In the genomic region with DNA sequence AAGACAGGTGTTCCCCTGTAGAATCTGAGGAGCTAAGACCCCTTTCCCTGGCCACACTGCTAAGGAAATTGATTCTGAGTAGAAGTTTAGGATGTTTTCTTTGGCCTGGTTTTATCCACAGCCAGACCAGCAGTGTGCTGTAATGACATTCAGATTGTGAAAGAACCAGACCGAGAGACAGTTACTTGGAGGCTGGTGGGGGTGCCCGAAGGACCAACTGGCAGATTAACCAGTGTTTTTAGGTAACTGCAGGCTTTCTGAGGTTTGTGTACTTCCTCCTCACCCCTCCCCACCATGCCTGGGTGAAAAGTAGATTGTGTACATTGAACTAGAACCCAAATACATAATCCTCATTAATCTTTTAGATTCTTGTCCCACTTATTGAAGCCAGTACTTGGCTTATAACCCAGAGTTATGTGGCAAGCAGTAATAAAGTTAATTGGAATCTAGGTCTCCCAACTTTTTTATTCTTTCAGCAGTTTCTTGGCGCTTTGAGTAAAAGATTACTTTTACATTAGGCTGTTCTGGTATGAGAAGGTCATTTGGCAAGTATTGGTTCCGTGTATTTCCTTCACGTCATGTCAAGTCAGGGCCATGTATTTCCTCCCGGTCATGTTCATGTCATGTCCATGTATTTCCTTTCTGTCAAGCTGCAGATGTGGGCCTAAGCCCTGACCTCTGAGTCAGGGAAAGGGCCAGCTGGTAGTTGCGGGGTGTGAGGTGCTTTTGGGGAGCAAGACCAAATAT, we compare ENCODE assay signal across 8 cellular contexts.
DNase-seq lines count a peak whose midpoint lies in the region; ATAC-seq lines count a peak whose summit lies in the region.

No MANE protein-coding gene starts in this region.

- H3K4me3 ChIP-seq in ACC112 (ENCODE audit: low read depth, low read length) (no peak overlapping the region), duodenal mucosa (ENCODE audit: low read depth in 1 of 2, low read length in 2 of 2) (peak overlapping the region in 1 of 2 donors; percentile 27), muscle layer of duodenum (ENCODE audit: low read depth in 1 of 2, low read length in 2 of 2) (peak overlapping the region in 1 of 2 donors; percentile 43)

- H3K4me1 Mint-ChIP-seq in activated CD4-positive, alpha-beta T cell treated with anti-CD3 and anti-CD28 coated beads, Interleukin-2, amount 10 ng/mL, durations not matched to agents 7 days and 5 days: peaks cover 7% of the 10 kb centered on the region

- H3K27me3 ChIP-seq in ACC112 (ENCODE audit: insufficient read depth, low read length) (no peaks in the 10 kb centered on the region), duodenal mucosa (ENCODE audit: control insufficient read depth in 1 of 2, insufficient read depth in 2 of 2, low read length in 2 of 2) (no peaks in the 10 kb centered on the region), muscle layer of duodenum (ENCODE audit: low read depth, low read length) (no peaks in the 10 kb centered on the region)

- H3K27ac Mint-ChIP-seq in activated CD4-positive, alpha-beta T cell treated with anti-CD3 and anti-CD28 coated beads, Interleukin-2, amount 10 ng/mL, durations not matched to agents 7 days and 5 days: no peak overlapping the region

- no peaks in the 10 kb centered on the region for H3K27me3 Mint-ChIP-seq in activated CD4-positive, alpha-beta T cell treated with anti-CD3 and anti-CD28 coated beads, Interleukin-2, amount 10 ng/mL, durations not matched to agents 7 days and 5 days

- ATAC-seq in HG02588 (IDR thresholded peaks at IDR 0.05; ENCODE audit: unreplicated experiment) (no peak), GM18907 (IDR thresholded peaks at IDR 0.05; ENCODE audit: unreplicated experiment) (no peak)

- no peaks in the 10 kb centered on the region for H3K36me3 ChIP-seq in ACC112 (ENCODE audit: insufficient read depth, low read length)
- H3K36me3 ChIP-seq in duodenal mucosa (ENCODE audit: control insufficient read depth in 1 of 2, insufficient read depth in 2 of 2, low read length in 2 of 2): peaks cover 8 to 22% of the 10 kb centered on the region in 2 donors
- no peaks in the 10 kb centered on the region for H3K36me3 ChIP-seq in muscle layer of duodenum (ENCODE audit: control insufficient read depth in 1 of 2, insufficient read depth in 2 of 2, low read length in 2 of 2)

- CTCF ChIA-PET in activated CD4-positive, alpha-beta T cell treated with anti-CD3 and anti-CD28 coated beads, Interleukin-2, amount 10 ng/mL, durations not matched to agents 7 days and 5 days (lab: Charles Lee): no interaction called here

- no peak overlapping the region for H3K9ac ChIP-seq in duodenal mucosa (ENCODE audit: low read depth in 1 of 2, low read length in 2 of 2)

- H3K4me3 Mint-ChIP-seq in activated CD4-positive, alpha-beta T cell treated with anti-CD3 and anti-CD28 coated beads, Interleukin-2, amount 10 ng/mL, durations not matched to agents 7 days and 5 days: no peak overlapping the region

- H3K27ac ChIP-seq in ACC112 (ENCODE audit: low read depth, low read length): peak overlapping the region; percentile 44
- H3K27ac ChIP-seq in duodenal mucosa (ENCODE audit: low read depth, low read length): peak overlapping the region; percentile 23
- peak overlapping the region; percentile 82 for H3K27ac ChIP-seq in muscle layer of duodenum (ENCODE audit: low read length)

- H3K36me3 Mint-ChIP-seq in activated CD4-positive, alpha-beta T cell treated with anti-CD3 and anti-CD28 coated beads, Interleukin-2, amount 10 ng/mL, durations not matched to agents 7 days and 5 days (ENCODE audit: low read depth): no peaks in the 10 kb centered on the region

- peak overlapping the region; percentile 27 for H2AFZ ChIP-seq in ACC112 (ENCODE audit: low read length, unreplicated experiment)

- POLR2A ChIA-PET in activated CD4-positive, alpha-beta T cell treated with anti-CD3 and anti-CD28 coated beads, Interleukin-2, amount 10 ng/mL, durations not matched to agents 7 days and 5 days (lab: Charles Lee): no interaction called here

- peak; percentile 34 for DNase-seq in NCI-H82 treated with DMSO at 0.1 percent for 48 hours (lab: John Stamatoyannopoulos, UW; ENCODE audit: unreplicated experiment)
- no peak for DNase-seq in COLO668 (lab: John Stamatoyannopoulos, UW; ENCODE audit: unreplicated experiment)
- no peak for DNase-seq in activated CD4-positive, alpha-beta T cell treated with anti-CD3 and anti-CD28 coated beads, Interleukin-2, amount 10 ng/mL, durations not matched to agents 7 days and 5 days

- peaks cover 35% of the 10 kb centered on the region for H3K4me1 ChIP-seq in ACC112 (ENCODE audit: control insufficient read depth, insufficient read depth, low read length, unreplicated experiment)
- H3K4me1 ChIP-seq in duodenal mucosa (ENCODE audit: control insufficient read depth in 1 of 2, insufficient read depth in 2 of 2, low read length in 2 of 2): peaks cover 64 to 78% of the 10 kb centered on the region in 2 donors
- H3K4me1 ChIP-seq in muscle layer of duodenum (ENCODE audit: control insufficient read depth in 1 of 2, insufficient read depth in 2 of 2, low read length in 2 of 2): peaks cover 56 to 87% of the 10 kb centered on the region in 2 donors

- H3K9me3 Mint-ChIP-seq in activated CD4-positive, alpha-beta T cell treated with anti-CD3 and anti-CD28 coated beads, Interleukin-2, amount 10 ng/mL, durations not matched to agents 7 days and 5 days: no peaks in the 10 kb centered on the region

- H3K9me3 ChIP-seq in duodenal mucosa (ENCODE audit: control insufficient read depth in 1 of 2, low read length in 2 of 2) (no peaks in the 10 kb centered on the region), muscle layer of duodenum (ENCODE audit: control insufficient read depth in 1 of 2, low read length in 2 of 2) (no peaks in the 10 kb centered on the region)

- no peaks in the 10 kb centered on the region for H3K79me2 ChIP-seq in ACC112 (ENCODE audit: control insufficient read depth, insufficient read depth, low read length, unreplicated experiment)

Comparison
In these comparisons a context has a peak if more than half of its experiments do, and no peak if none do; other contexts are left out.
1. H3K27ac ChIP-seq: peak in every context shown above with its lines; median percentile 82 in muscle layer of duodenum; 44 in ACC112; 23 in duodenal mucosa.